ENCODE assay signal across 8 cellular contexts in the genomic region with DNA sequence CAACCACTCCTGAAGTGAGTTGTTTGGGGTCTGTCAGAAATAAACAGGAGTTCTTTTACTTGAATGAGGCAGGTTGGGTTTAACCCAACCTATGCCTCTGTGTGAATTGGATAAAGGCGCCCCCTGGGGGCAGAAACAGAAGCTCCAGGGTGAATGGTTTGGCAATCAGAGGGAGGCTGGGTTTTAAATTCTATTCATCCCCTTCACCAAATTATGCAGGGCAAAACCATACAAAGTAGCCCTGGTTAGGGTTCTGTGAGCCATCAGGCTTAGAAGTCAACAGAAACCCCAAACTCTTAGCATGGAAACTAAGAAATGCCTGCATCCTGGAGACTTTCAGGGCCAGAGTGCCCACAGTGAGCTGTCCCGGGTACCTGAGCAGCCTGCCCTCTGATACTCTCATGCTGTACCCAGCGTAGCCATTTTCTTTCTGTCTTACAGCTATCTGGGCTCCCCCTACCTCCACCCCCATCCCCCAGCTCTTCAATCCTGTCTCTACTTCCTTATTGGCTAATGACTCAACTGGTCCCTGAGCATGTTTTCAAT.
DNase-seq lines count a peak whose midpoint lies in the region; FAIRE-seq and TF ChIP-seq lines count a peak whose summit lies in the region.

No MANE protein-coding gene starts in this region.

- no peak overlapping the region for H2BK12ac ChIP-seq in H9 (ENCODE audit: insufficient read length, low read depth, low read length)

- no peak overlapping the region for H4K8ac ChIP-seq in H9 (replicated peaks; ENCODE audit: insufficient read length, low read depth, low read length)

- H2AK5ac ChIP-seq in H9 (ENCODE audit: insufficient read length, low read length), result no peak overlapping the region

- no peak overlapping the region for H2BK120ac ChIP-seq in H9 (ENCODE audit: low read depth, low read length, poor library complexity, severe bottlenecking)

- no peaks in the 10 kb centered on the region for H3K9me3 ChIP-seq in H9 (ENCODE audit: control insufficient read depth, low read depth, low read length)
- no peaks in the 10 kb centered on the region for H3K9me3 ChIP-seq in OCI-LY1 (ENCODE audit: low read length)
- no peaks in the 10 kb centered on the region for H3K9me3 ChIP-seq in spleen

- H3K23ac ChIP-seq in H9 (ENCODE audit: insufficient read length, low read depth, low read length), result no peak overlapping the region

- H3K36me3 ChIP-seq in OCI-LY1 (ENCODE audit: insufficient read depth, low read length) (no peaks in the 10 kb centered on the region), spleen (no peaks in the 10 kb centered on the region)

- H3K27ac ChIP-seq in H9 (ENCODE audit: insufficient read length, low read depth, low read length) (no peak overlapping the region), OCI-LY1 (ENCODE audit: low read depth, low read length, poor library complexity, severe bottlenecking) (no peak overlapping the region), spleen (no peak overlapping the region)

- no peak overlapping the region for H2BK15ac ChIP-seq in H9 (ENCODE audit: low read depth, low read length)

- FAIRE-seq in frontal cortex (lab: Jason Lieb, UNC), result no peak

- no peak overlapping the region for H3K18ac ChIP-seq in H9 (ENCODE audit: insufficient read length, low read depth, low read length)

- no peak overlapping the region for H3T11ph ChIP-seq in H9 (ENCODE audit: low read length)

- H4K5ac ChIP-seq in H9 (ENCODE audit: insufficient read length, low read depth, low read length), result no peak overlapping the region

- no peak for TF ChIP-seq POLR2A in spleen (IDR thresholded peaks at IDR 0.05)

- no peak overlapping the region for H3K56ac ChIP-seq in H9 (ENCODE audit: insufficient read length, low read depth, low read length)

- no peaks in the 10 kb centered on the region for H3K79me1 ChIP-seq in H9 (ENCODE audit: insufficient read depth, low read depth, low read length, poor library complexity, severe bottlenecking)

- H3K27me3 ChIP-seq in H9 (ENCODE audit: insufficient read depth, low read length) (no peaks in the 10 kb centered on the region), OCI-LY1 (ENCODE audit: insufficient read depth, low read length) (no peaks in the 10 kb centered on the region), spleen (replicated peaks in 1 of 7) (peaks cover 0 to 8% (median 0%) of the 10 kb centered on the region in 7 donors)

- H3K36me3 Mint-ChIP-seq in H9 (ENCODE audit: insufficient read depth in 1 of 3, low read depth in 3 of 3), result no peaks in the 10 kb centered on the region

- H2BK5ac ChIP-seq in H9 (ENCODE audit: insufficient read length, low read length), result no peak overlapping the region

- no peak overlapping the region; a peak in 1 of 7 replicates for H3K27ac Mint-ChIP-seq in H9

- DNase-seq in H9, result peak; percentile 68
- DNase-seq in activated T-cell treated with anti-CD3 and anti-CD28 coated beads, Interleukin-2, amount 50 U/mL, for 48 hours, result peak; percentile 83 to 85
- DNase-seq in head of caudate nucleus, result peak in 26 of 42 donors; percentile 2 to 73 (median 23)
- peak; percentile 76 for DNase-seq in spleen
- no peak for DNase-seq in NCI-H345 (lab: John Stamatoyannopoulos, UW)
- no peak for DNase-seq in frontal cortex (ENCODE audit: low spot score in 2 of 2)

- no peaks in the 10 kb centered on the region for H3K79me2 ChIP-seq in H9 (ENCODE audit: insufficient read depth, low read length)
- no peaks in the 10 kb centered on the region for H3K79me2 ChIP-seq in OCI-LY1 (ENCODE audit: insufficient read depth, low read length)

- H3F3A ChIP-seq in OCI-LY1 (ENCODE audit: insufficient read depth, low read length), result no peaks in the 10 kb centered on the region

- intact Hi-C loops in head of caudate nucleus (cut with DNase I) (no loop called here), spleen (cut with DNase I; ENCODE audit: low total_unique reads) (no loop called here)

- H2AFZ ChIP-seq in H9 (ENCODE audit: low read length) (no peak overlapping the region), OCI-LY1 (ENCODE audit: low read length) (no peak overlapping the region)

- no peak overlapping the region for H3K9ac ChIP-seq in H9 (ENCODE audit: extremely low read depth, insufficient read length, low read length)
- H3K9ac ChIP-seq in OCI-LY1 (ENCODE audit: low read length), result no peak overlapping the region

- H3K4me2 ChIP-seq in H9 (ENCODE audit: insufficient read depth, insufficient read length, low read length) (no peak overlapping the region), OCI-LY1 (ENCODE audit: low read length) (no peak overlapping the region)

- H4K20me1 ChIP-seq in H9 (ENCODE audit: control insufficient read depth, insufficient read depth, insufficient read length) (no peaks in the 10 kb centered on the region), OCI-LY1 (ENCODE audit: insufficient read depth, low read length) (no peaks in the 10 kb centered on the region)

- no peaks in the 10 kb centered on the region for H3K9me2 ChIP-seq in OCI-LY1 (ENCODE audit: low read depth, low read length)

- peaks cover 2 to 3% of the 10 kb centered on the region in 2 experiments; a peak in 1 of 4 replicates for H3K4me1 Mint-ChIP-seq in H9

- H3K4me3 ChIP-seq in OCI-LY1 (ENCODE audit: low read depth, low read length, poor library complexity, severe bottlenecking), result no peak overlapping the region
- H3K4me3 ChIP-seq in spleen, result no peak overlapping the region

- no peak overlapping the region for H3K4ac ChIP-seq in H9 (ENCODE audit: low read depth, low read length)

- H3K4me1 ChIP-seq in H9 (ENCODE audit: insufficient read depth, low read length) (no peaks in the 10 kb centered on the region), OCI-LY1 (ENCODE audit: insufficient read depth, low read length, severe bottlenecking) (no peaks in the 10 kb centered on the region), spleen (no peaks in the 10 kb centered on the region)

- no peaks in the 10 kb centered on the region for H3K27me3 Mint-ChIP-seq in H9 (ENCODE audit: low read depth)

- H4K91ac ChIP-seq in H9 (ENCODE audit: insufficient read length, low read depth, low read length), result no peak overlapping the region

- WGBS in H9 (ENCODE audit: extremely low coverage, insufficient read length, low lambda C conversion rate), result no CpG with 5 or more reads among the region's 3 CpGs
- 53 to 60% (median 55%) methylated on average over 3 of the region's 3 CpGs for WGBS in spleen, 5 donors

- H2BK20ac ChIP-seq in H9 (ENCODE audit: low read depth, low read length, poor library complexity, severe bottlenecking), result no peak overlapping the region

- TF ChIP-seq CTCF in GM12872 (IDR thresholded peaks at IDR 0.05; ENCODE audit: insufficient read depth, low read depth, low read length) (peak; percentile 78), H9 (conservative IDR thresholded peaks at IDR 0.05) (peak; percentile 87), OCI-LY1 (IDR thresholded peaks at IDR 0.05; ENCODE audit: low read length) (peak; percentile 72), spleen (IDR thresholded peaks at IDR 0.05 in 8 of 11, conservative IDR thresholded peaks at IDR 0.05 in 3 of 11) (peak in 9 of 11 experiments; percentile 33 to 74 (median 62))

- H3K9me3 Mint-ChIP-seq in H9, result no peaks in the 10 kb centered on the region

- no peak overlapping the region for H3K4me3 Mint-ChIP-seq in H9

- H3K14ac ChIP-seq in H9 (ENCODE audit: insufficient read depth, low read length), result no peak overlapping the region

- H3K23me2 ChIP-seq in H9 (ENCODE audit: insufficient read length, low read depth, low read length, poor library complexity, severe bottlenecking), result no peaks in the 10 kb centered on the region

Comparison
In these comparisons a context has a peak if more than half of its experiments do, and no peak if none do; other contexts are left out.
1. DNase-seq: peak in H9 (single experiment), activated T-cell treated with anti-CD3 and anti-CD28 coated beads, Interleukin-2, amount 50 U/mL, for 48 hours (2 of 2), head of caudate nucleus (26 of 42) and spleen (single experiment); none in NCI-H345 (single experiment) and frontal cortex (0 of 2).
2. Peak in every context shown above with its lines, with median percentiles within 50 percentile points of each other: CTCF ChIP-seq.